ENCODE assay signal across 28 cellular contexts in genomic region chr22:37970864-37971263, GRCh38. TPM values are rescaled to one million over a fixed set of nuclear protein-coding genes. Genes with fewer than 3 reads are reported as not detected.
"Had no signal": no experiment of that assay in that cellular context is flagged by ENCODE, and none has a peak within 500 bp of the region (broad histone marks: within the 10 kb centered on the region; RNA-seq: fewer than 3 reads in every experiment).

No MANE protein-coding gene starts in this region.

- ATAC-seq: activated T-helper 17 cell treated with anti-CD3 and anti-CD28 coated beads, Interleukin-2, amount 50 U/mL, for 72 hours; esophagus mucosa; naive thymus-derived CD8-positive, alpha-beta T cell; right lobe of liver; SK-N-SH treated with all-trans-retinoic acid at 6 μM for 48 hours; stimulated activated effector memory CD8-positive, alpha-beta T cell treated with anti-CD3 and anti-CD28 coated beads, Interleukin-12 subunit alpha, Interleukin-12 subunit beta, amount 100 ng/mL, for 72 hours had no signal

- H3K9me3 Mint-ChIP-seq: activated naive CD8-positive, alpha-beta T cell treated with anti-CD3 and anti-CD28 coated beads for 36 hours; activated T-helper 17 cell treated with anti-CD3 and anti-CD28 coated beads, Interleukin-2, amount 50 U/mL, for 72 hours; dendritic cell treated with granulocyte-macrophage colony-stimulating factor and Interleukin-4, amounts not matched to agents 40 ng/mL and 50 ng/mL, for 4 days; mesothelial cell of epicardium; naive thymus-derived CD8-positive, alpha-beta T cell; stimulated activated effector memory CD8-positive, alpha-beta T cell treated with anti-CD3 and anti-CD28 coated beads, Interleukin-12 subunit alpha, Interleukin-12 subunit beta, amount 100 ng/mL, for 72 hours had no signal

- H3K9me3 ChIP-seq: left ventricle myocardium inferior, right lobe of liver, stomach, thoracic aorta, upper lobe of left lung had no signal

- H3K4me3 Mint-ChIP-seq: activated naive CD8-positive, alpha-beta T cell treated with anti-CD3 and anti-CD28 coated beads for 36 hours; activated T-helper 17 cell treated with anti-CD3 and anti-CD28 coated beads, Interleukin-2, amount 50 U/mL, for 72 hours; dendritic cell treated with granulocyte-macrophage colony-stimulating factor and Interleukin-4, amounts not matched to agents 40 ng/mL and 50 ng/mL, for 4 days; mesothelial cell of epicardium; naive thymus-derived CD8-positive, alpha-beta T cell; stimulated activated effector memory CD8-positive, alpha-beta T cell treated with anti-CD3 and anti-CD28 coated beads, Interleukin-12 subunit alpha, Interleukin-12 subunit beta, amount 100 ng/mL, for 72 hours had no signal

- H3K4me1 ChIP-seq: right lobe of liver, upper lobe of left lung had no signal

- H3K27ac Mint-ChIP-seq: activated naive CD8-positive, alpha-beta T cell treated with anti-CD3 and anti-CD28 coated beads for 36 hours; activated T-helper 17 cell treated with anti-CD3 and anti-CD28 coated beads, Interleukin-2, amount 50 U/mL, for 72 hours; dendritic cell treated with granulocyte-macrophage colony-stimulating factor and Interleukin-4, amounts not matched to agents 40 ng/mL and 50 ng/mL, for 4 days; mesothelial cell of epicardium; stimulated activated effector memory CD8-positive, alpha-beta T cell treated with anti-CD3 and anti-CD28 coated beads, Interleukin-12 subunit alpha, Interleukin-12 subunit beta, amount 100 ng/mL, for 72 hours had no signal

- H3K27ac ChIP-seq: hepatocyte, left ventricle myocardium inferior, right lobe of liver, skin epidermis, stomach, thoracic aorta, upper lobe of left lung, VCaP had no signal

- H3K4me1 Mint-ChIP-seq: activated naive CD8-positive, alpha-beta T cell treated with anti-CD3 and anti-CD28 coated beads for 36 hours; activated T-helper 17 cell treated with anti-CD3 and anti-CD28 coated beads, Interleukin-2, amount 50 U/mL, for 72 hours had no signal

- H3K27me3 Mint-ChIP-seq: activated naive CD8-positive, alpha-beta T cell treated with anti-CD3 and anti-CD28 coated beads for 36 hours; activated T-helper 17 cell treated with anti-CD3 and anti-CD28 coated beads, Interleukin-2, amount 50 U/mL, for 72 hours; dendritic cell treated with granulocyte-macrophage colony-stimulating factor and Interleukin-4, amounts not matched to agents 40 ng/mL and 50 ng/mL, for 4 days; naive thymus-derived CD8-positive, alpha-beta T cell had no signal

- H3K27me3 ChIP-seq: hepatocyte, right lobe of liver, stomach, upper lobe of left lung had no signal

- H3K4me3 ChIP-seq: hepatocyte, left ventricle myocardium inferior, right lobe of liver, skin epidermis, stomach, thoracic aorta, upper lobe of left lung had no signal

- DNase-seq: activated CD4-positive, alpha-beta T cell treated with anti-CD3 and anti-CD28 coated beads for 1 hour; activated CD4-positive, alpha-beta T cell treated with anti-CD3 and anti-CD28 coated beads, Interleukin-2, amount 50 U/mL, for 1 hour; activated naive CD4-positive, alpha-beta T cell; activated naive CD8-positive, alpha-beta T cell treated with anti-CD3 and anti-CD28 coated beads for 36 hours; activated T-cell treated with anti-CD3 and anti-CD28 coated beads, Interleukin-2, amount 50 U/mL, for 1 hour; effector CD8-positive, alpha-beta T cell; glutamatergic neuron; kidney glomerular epithelial cell; left ventricle myocardium inferior; naive thymus-derived CD8-positive, alpha-beta T cell; posterior cingulate gyrus; right lobe of liver; stimulated activated CD4-positive, alpha-beta T cell treated with anti-CD3 and anti-CD28 coated beads, Interleukin-1b, Interleukin-23, amount 100 ng/mL, for 48 hours; stomach; upper lobe of left lung had no signal

RNA-seq across cellular contexts. Expression of gene SOX10, which starts 13.5 kb away (rescaled TPM):
- total RNA-seq: activated naive CD8-positive, alpha-beta T cell treated with anti-CD3 and anti-CD28 coated beads for 36 hours; activated T-helper 17 cell treated with anti-CD3 and anti-CD28 coated beads, Interleukin-2, amount 50 U/mL, for 72 hours; bronchial epithelial cell; hepatocyte; lung microvascular endothelial cell; naive thymus-derived CD8-positive, alpha-beta T cell; T-helper 2 cell treated with Interferon-gamma antibody and Interleukin-4, amounts not matched to agents 100 ng/mL and 5 ng/mL, for 36 hours had no signal
- polyA plus RNA-seq: hepatocyte; naive thymus-derived CD8-positive, alpha-beta T cell had no signal

RNA-seq across cellular contexts. Expression of gene C22orf23, which starts 17.5 kb away (rescaled TPM):
- total RNA-seq: bronchial epithelial cell; esophagus mucosa; naive thymus-derived CD8-positive, alpha-beta T cell; stomach; T-helper 2 cell treated with Interferon-gamma antibody and Interleukin-4, amounts not matched to agents 100 ng/mL and 5 ng/mL, for 36 hours; thoracic aorta had no signal
- polyA plus RNA-seq: naive thymus-derived CD8-positive, alpha-beta T cell had no signal
